In genomic region chr15:84653910-84654688, GRCh38 we compare ENCODE assay signal across 1 cellular context.
A peak's percentile ranks its signal among the peaks of the same experiment; 100 is the strongest.
TF ChIP-seq lines count a peak whose summit lies in the region.

TSS of gene WDR73 (minus strand) at chr15:84654283. CDS start at chr15:84654274, 9 bp downstream.

TF ChIP-seq in K562, 482 proteins besides CTCF, POLR2A, EP300 and RAD21 (continued from another document and continues in another):
- TF ChIP-seq RERE (CRISPR knock-in tag; IDR thresholded peaks at IDR 0.05; ENCODE audit: borderline replicate concordance) (no peak), CHD2 (IDR thresholded peaks at IDR 0.05; ENCODE audit: low read depth, low read length) (peak; percentile 100), GABPB1 (CRISPR knock-in tag; IDR thresholded peaks at IDR 0.05) (peak; percentile 95), SAP30 (IDR thresholded peaks at IDR 0.05; ENCODE audit: borderline replicate concordance, insufficient read depth, low read depth, low read length, poor library complexity, severe bottlenecking) (peak; percentile 97), XRCC5 (IDR thresholded peaks at IDR 0.05; ENCODE audit: low read depth, low read length) (0 out of 2 replicates have a peak, but pooled peaks have one; percentile 18), PHF21A (IDR thresholded peaks at IDR 0.05; ENCODE audit: borderline replicate concordance, low read depth) (no peak), ZHX1 (conservative IDR thresholded peaks at IDR 0.05; ENCODE audit: low read length) (peak; percentile 97), TOE1 (IDR thresholded peaks at IDR 0.05; ENCODE audit: borderline replicate concordance) (peak; percentile 54; the same call in 1 of the 2 replicates), TOE1 (CRISPR knock-in tag; IDR thresholded peaks at IDR 0.05; ENCODE audit: borderline replicate concordance, low read depth) (0 out of 2 replicates have a peak, but pooled peaks have one; percentile 52), FOXP1 (CRISPR knock-in tag; IDR thresholded peaks at IDR 0.05) (peak; percentile 81), RBM22 (IDR thresholded peaks at IDR 0.05; ENCODE audit: low read depth, low read length, poor library complexity, severe bottlenecking) (peak; percentile 95), ZNF655 (CRISPR knock-in tag; IDR thresholded peaks at IDR 0.05) (no peak), ATF7 (IDR thresholded peaks at IDR 0.05) (peak; percentile 83), CREB3L1 (IDR thresholded peaks at IDR 0.05; ENCODE audit: borderline replicate concordance, low read depth) (peak; percentile 92), SP1 (CRISPR knock-in tag; IDR thresholded peaks at IDR 0.05) (peak; percentile 89), RNF219 (CRISPR knock-in tag; IDR thresholded peaks at IDR 0.05) (no peak), SMC3 (conservative IDR thresholded peaks at IDR 0.05; ENCODE audit: insufficient read depth, low read depth, low read length) (0 out of 2 replicates have a peak, but pooled peaks have one; percentile 17), ZNF717 (CRISPR knock-in tag; IDR thresholded peaks at IDR 0.05) (no peak), ZNF507 (tag; conservative IDR thresholded peaks at IDR 0.05) (no peak), CUX1 (CRISPR knock-in tag; IDR thresholded peaks at IDR 0.05) (no peak), ZNF282 (CRISPR knock-in tag; IDR thresholded peaks at IDR 0.05) (no peak), TEAD1 (CRISPR knock-in tag; IDR thresholded peaks at IDR 0.05) (peak in 1 of 2 experiments; percentile 89; a peak in 1 of 4 replicates), MTA3 (IDR thresholded peaks at IDR 0.05; ENCODE audit: borderline replicate concordance) (no peak; the same call in 1 of the 2 replicates), SRSF3 (IDR thresholded peaks at IDR 0.05; ENCODE audit: insufficient read depth, low read length) (no peak)
- TF ChIP-seq, protein P1, sequence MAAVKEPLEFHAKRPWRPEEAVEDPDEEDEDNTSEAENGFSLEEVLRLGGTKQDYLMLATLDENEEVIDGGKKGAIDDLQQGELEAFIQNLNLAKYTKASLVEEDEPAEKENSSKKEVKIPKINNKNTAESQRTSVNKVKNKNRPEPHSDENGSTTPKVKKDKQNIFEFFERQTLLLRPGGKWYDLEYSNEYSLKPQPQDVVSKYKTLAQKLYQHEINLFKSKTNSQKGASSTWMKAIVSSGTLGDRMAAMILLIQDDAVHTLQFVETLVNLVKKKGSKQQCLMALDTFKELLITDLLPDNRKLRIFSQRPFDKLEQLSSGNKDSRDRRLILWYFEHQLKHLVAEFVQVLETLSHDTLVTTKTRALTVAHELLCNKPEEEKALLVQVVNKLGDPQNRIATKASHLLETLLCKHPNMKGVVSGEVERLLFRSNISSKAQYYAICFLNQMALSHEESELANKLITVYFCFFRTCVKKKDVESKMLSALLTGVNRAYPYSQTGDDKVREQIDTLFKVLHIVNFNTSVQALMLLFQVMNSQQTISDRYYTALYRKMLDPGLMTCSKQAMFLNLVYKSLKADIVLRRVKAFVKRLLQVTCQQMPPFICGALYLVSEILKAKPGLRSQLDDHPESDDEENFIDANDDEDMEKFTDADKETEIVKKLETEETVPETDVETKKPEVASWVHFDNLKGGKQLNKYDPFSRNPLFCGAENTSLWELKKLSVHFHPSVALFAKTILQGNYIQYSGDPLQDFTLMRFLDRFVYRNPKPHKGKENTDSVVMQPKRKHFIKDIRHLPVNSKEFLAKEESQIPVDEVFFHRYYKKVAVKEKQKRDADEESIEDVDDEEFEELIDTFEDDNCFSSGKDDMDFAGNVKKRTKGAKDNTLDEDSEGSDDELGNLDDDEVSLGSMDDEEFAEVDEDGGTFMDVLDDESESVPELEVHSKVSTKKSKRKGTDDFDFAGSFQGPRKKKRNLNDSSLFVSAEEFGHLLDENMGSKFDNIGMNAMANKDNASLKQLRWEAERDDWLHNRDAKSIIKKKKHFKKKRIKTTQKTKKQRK (IDR thresholded peaks at IDR 0.05; ENCODE audit: borderline replicate concordance, low read depth, low read length), result no peak
- TF ChIP-seq, protein P2, sequence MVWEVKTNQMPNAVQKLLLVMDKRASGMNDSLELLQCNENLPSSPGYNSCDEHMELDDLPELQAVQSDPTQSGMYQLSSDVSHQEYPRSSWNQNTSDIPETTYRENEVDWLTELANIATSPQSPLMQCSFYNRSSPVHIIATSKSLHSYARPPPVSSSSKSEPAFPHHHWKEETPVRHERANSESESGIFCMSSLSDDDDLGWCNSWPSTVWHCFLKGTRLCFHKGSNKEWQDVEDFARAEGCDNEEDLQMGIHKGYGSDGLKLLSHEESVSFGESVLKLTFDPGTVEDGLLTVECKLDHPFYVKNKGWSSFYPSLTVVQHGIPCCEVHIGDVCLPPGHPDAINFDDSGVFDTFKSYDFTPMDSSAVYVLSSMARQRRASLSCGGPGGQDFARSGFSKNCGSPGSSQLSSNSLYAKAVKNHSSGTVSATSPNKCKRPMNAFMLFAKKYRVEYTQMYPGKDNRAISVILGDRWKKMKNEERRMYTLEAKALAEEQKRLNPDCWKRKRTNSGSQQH (CRISPR knock-in tag; IDR thresholded peaks at IDR 0.05), result no peak
